Comparison of ENCODE assay signal across 9 cellular contexts in the genomic region with DNA sequence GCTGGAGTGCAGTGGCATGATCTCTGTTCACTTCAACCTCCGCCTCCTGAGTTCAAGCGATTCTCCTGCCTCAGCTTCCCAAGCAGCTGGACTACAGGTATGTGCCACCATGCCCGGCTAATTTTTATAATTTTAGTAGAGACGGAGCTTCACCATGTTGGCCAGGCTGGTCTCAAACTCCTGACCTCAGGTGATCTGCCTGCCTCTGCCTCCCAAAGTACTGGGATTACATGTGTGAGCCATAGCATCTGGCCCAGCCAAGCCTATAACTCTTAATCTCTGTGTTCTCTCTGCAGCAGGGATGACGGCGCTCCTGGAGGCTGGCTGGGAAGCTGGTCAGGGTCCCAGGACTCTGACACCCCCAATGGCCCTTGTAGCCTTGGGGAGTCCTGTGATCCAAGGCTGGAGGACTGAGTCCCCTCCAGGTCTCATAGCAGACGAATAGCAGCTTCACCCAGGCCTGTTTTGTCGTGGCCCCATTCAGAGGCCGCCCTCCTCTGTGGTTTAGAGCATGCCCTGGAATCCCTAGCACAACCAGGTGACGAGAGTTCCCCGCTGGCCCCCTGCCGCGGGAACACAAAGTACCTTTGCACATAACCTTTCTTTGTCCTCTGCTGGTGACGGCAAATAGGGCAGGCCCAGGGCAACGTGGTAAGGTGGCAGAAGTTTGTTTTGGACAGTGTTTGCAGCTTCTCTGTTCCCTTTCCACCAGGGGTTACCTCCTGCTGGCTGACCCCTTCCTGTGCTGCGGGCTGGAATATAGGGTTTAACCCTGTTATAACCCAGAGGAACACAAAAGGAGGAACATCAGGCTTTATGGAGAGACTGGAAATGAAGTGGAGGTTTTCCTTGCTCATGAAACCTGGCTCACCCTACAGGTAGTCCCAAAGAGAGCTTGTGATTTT. TPM values are rescaled to one million over a fixed set of nuclear protein-coding genes. Genes with fewer than 3 reads are reported as not detected.
DNase-seq lines count a peak whose midpoint lies in the region; ATAC-seq, FAIRE-seq and TF ChIP-seq lines count a peak whose summit lies in the region.
"Had no signal": no experiment of that assay in that cellular context is flagged by ENCODE, and none has a peak within 500 bp of the region (broad histone marks: within the 10 kb centered on the region; RNA-seq: fewer than 3 reads in every experiment).

No MANE protein-coding gene starts in this region.

- no peak for TF ChIP-seq POLR2A in H54 (IDR thresholded peaks at IDR 0.05; ENCODE audit: low read depth, low read length)

- intact Hi-C loops in left ventricle myocardium superior (cut with micrococcal nuclease): no loop called here

- peak; percentile 17 for ATAC-seq in activated CD8-positive, alpha-beta T cell treated with anti-CD3 and anti-CD28 coated beads, Interleukin-2, amount 10 ng/mL, durations not matched to agents 7 days and 5 days
- ATAC-seq in left ventricle myocardium superior (peak; percentile 89), HG03095 (IDR thresholded peaks at IDR 0.05; ENCODE audit: unreplicated experiment) (no peak), GM18868 (IDR thresholded peaks at IDR 0.05; ENCODE audit: unreplicated experiment) (no peak)

- CTCF ChIA-PET in activated CD8-positive, alpha-beta T cell treated with anti-CD3 and anti-CD28 coated beads, Interleukin-2, amount 10 ng/mL, durations not matched to agents 7 days and 5 days (lab: Charles Lee): interaction anchor here (0.6 to 3.3 kb wide), 6 partner anchors 17 to 194 kb away, joined by 3 to 13 read pairs (median 4); a partner anchor contains a TSS

- peaks cover 1% of the 10 kb centered on the region for H3K36me3 Mint-ChIP-seq in activated CD8-positive, alpha-beta T cell treated with anti-CD3 and anti-CD28 coated beads, Interleukin-2, amount 10 ng/mL, durations not matched to agents 7 days and 5 days (ENCODE audit: low read depth)

- H3K9me3 Mint-ChIP-seq in activated CD8-positive, alpha-beta T cell treated with anti-CD3 and anti-CD28 coated beads, Interleukin-2, amount 10 ng/mL, durations not matched to agents 7 days and 5 days (ENCODE audit: insufficient read depth): no peaks in the 10 kb centered on the region

- peaks cover 66% of the 10 kb centered on the region for H3K4me1 Mint-ChIP-seq in activated CD8-positive, alpha-beta T cell treated with anti-CD3 and anti-CD28 coated beads, Interleukin-2, amount 10 ng/mL, durations not matched to agents 7 days and 5 days (ENCODE audit: low read depth)

- no peak overlapping the region for H3K4me3 Mint-ChIP-seq in activated CD8-positive, alpha-beta T cell treated with anti-CD3 and anti-CD28 coated beads, Interleukin-2, amount 10 ng/mL, durations not matched to agents 7 days and 5 days

- peak overlapping the region; percentile 89 for H3K27ac Mint-ChIP-seq in activated CD8-positive, alpha-beta T cell treated with anti-CD3 and anti-CD28 coated beads, Interleukin-2, amount 10 ng/mL, durations not matched to agents 7 days and 5 days

- FAIRE-seq in H54 (lab: Jason Lieb, UNC): no peak

- DNase-seq in NCI-H748 (lab: John Stamatoyannopoulos, UW; ENCODE audit: unreplicated experiment) (peak; percentile 9), NCI-H748 treated with DMSO at 0.1 percent for 48 hours (lab: John Stamatoyannopoulos, UW) (no peak), left ventricle myocardium superior (peak; percentile 88), H54 (ENCODE audit: insufficient read length, low spot score) (no peak)
- peak; percentile 35 for DNase-seq in activated CD8-positive, alpha-beta T cell treated with anti-CD3 and anti-CD28 coated beads, Interleukin-2, amount 10 ng/mL, durations not matched to agents 7 days and 5 days
- DNase-seq in stimulated activated naive CD4-positive, alpha-beta T cell treated with Interleukin-2 at 50 U/mL for 16 hours (lab: John Stamatoyannopoulos, UW): peak; percentile 16
- DNase-seq: AML-193 had no signal

- POLR2A ChIA-PET in activated CD8-positive, alpha-beta T cell treated with anti-CD3 and anti-CD28 coated beads, Interleukin-2, amount 10 ng/mL, durations not matched to agents 7 days and 5 days (lab: Charles Lee): interaction anchor here (1.0 to 4.4 kb wide), 6 partner anchors 17 to 43 kb away, joined by 3 to 64 read pairs (median 3); a partner anchor contains a TSS

- H3K27me3 Mint-ChIP-seq in activated CD8-positive, alpha-beta T cell treated with anti-CD3 and anti-CD28 coated beads, Interleukin-2, amount 10 ng/mL, durations not matched to agents 7 days and 5 days (ENCODE audit: low read depth): peaks cover 3% of the 10 kb centered on the region

RNA-seq across cellular contexts. Expression of a gene that starts 43.0 kb away (rescaled TPM):
- 10 to 100 TPM; 44.5 to 47.6 TPM for total RNA-seq in activated CD8-positive, alpha-beta T cell treated with anti-CD3 and anti-CD28 coated beads, Interleukin-2, amount 10 ng/mL, durations not matched to agents 7 days and 5 days
- total RNA-seq in left ventricle myocardium superior: 107 TPM

Comparison
In these comparisons a context has a peak if more than half of its experiments do, and no peak if none do; other contexts are left out.
1. DNase-seq: peak in NCI-H748 (single experiment), activated CD8-positive, alpha-beta T cell treated with anti-CD3 and anti-CD28 coated beads, Interleukin-2, amount 10 ng/mL, durations not matched to agents 7 days and 5 days (single experiment), left ventricle myocardium superior (single experiment) and stimulated activated naive CD4-positive, alpha-beta T cell treated with Interleukin-2 at 50 U/mL for 16 hours (single experiment); none in NCI-H748 treated with DMSO at 0.1 percent for 48 hours (single experiment) and H54 (single experiment).
2. ATAC-seq: peak in activated CD8-positive, alpha-beta T cell treated with anti-CD3 and anti-CD28 coated beads, Interleukin-2, amount 10 ng/mL, durations not matched to agents 7 days and 5 days (single experiment) and left ventricle myocardium superior (single experiment); none in HG03095 (single experiment) and GM18868 (single experiment).